ENCODE assay signal across 28 cellular contexts in the genomic region with DNA sequence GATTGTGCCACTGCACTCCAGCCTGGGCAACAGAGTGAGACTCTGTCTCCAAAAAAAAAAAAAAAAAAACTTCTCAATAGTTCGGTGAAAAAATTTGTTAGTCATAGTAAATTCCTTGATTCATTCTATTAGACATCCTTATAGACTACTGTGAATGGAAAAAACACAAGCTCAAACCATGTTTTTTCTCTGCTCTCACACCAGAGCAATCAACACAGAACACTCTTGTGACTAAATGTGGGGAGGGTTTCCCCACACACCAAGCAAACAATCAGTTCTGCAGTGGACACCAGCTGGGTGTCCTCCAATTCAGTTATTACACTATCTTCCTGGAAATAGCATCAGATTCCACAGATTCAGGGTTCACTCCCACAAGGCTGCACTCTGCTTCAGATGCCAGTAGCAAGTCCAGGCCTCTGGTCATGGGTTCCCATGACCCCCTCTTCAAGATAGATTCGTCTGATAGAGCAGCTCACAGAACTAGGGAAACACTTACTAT.
"Had no signal": no experiment of that assay in that cellular context is flagged by ENCODE, and none has a peak within 500 bp of the region (broad histone marks: within the 10 kb centered on the region; RNA-seq: fewer than 3 reads in every experiment).

No MANE protein-coding gene starts in this region.

- H3K4me3 Mint-ChIP-seq: activated CD4-positive, alpha-beta T cell treated with anti-CD3 and anti-CD28 coated beads for 36 hours; activated CD8-positive, alpha-beta memory T cell treated with anti-CD3 and anti-CD28 coated beads, Interleukin-2, amount 10 ng/mL, durations not matched to agents 7 days and 5 days; activated CD8-positive, alpha-beta T cell treated with anti-CD3 and anti-CD28 coated beads, Interleukin-2, amount 10 ng/mL, durations not matched to agents 7 days and 5 days; activated naive CD8-positive, alpha-beta T cell treated with anti-CD3 and anti-CD28 coated beads, Interleukin-2, amount 10 ng/mL, durations not matched to agents 7 days and 5 days; activated T-cell treated with anti-CD3 and anti-CD28 coated beads, Interleukin-2, amount 50 U/mL, for 72 hours; dendritic cell treated with granulocyte-macrophage colony-stimulating factor and Interleukin-4, amounts not matched to agents 40 ng/mL and 50 ng/mL, for 4 days; endodermal cell; natural killer cell; stimulated activated naive B cell treated with anti-CD40 and anti-IgM and Interleukin-4, amounts not matched to agents 10 μg/mL and 1 μg/mL and 100 μg/mL, for 72 hours had no signal

- H3K27ac ChIP-seq: gastrocnemius medialis, left lung, lower lobe of right lung, prostate gland, stomach, suprapubic skin, tibial artery, upper lobe of right lung had no signal

- H3K4me1 Mint-ChIP-seq: activated CD4-positive, alpha-beta T cell treated with anti-CD3 and anti-CD28 coated beads for 36 hours; endodermal cell; natural killer cell; stimulated activated naive B cell treated with anti-CD40 and anti-IgM and Interleukin-4, amounts not matched to agents 10 μg/mL and 1 μg/mL and 100 μg/mL, for 72 hours had no signal

- ATAC-seq: activated CD4-positive, alpha-beta T cell treated with anti-CD3 and anti-CD28 coated beads for 36 hours; activated CD8-positive, alpha-beta memory T cell treated with anti-CD3 and anti-CD28 coated beads, Interleukin-2, amount 10 ng/mL, durations not matched to agents 7 days and 5 days; activated CD8-positive, alpha-beta T cell treated with anti-CD3 and anti-CD28 coated beads, Interleukin-2, amount 10 ng/mL, durations not matched to agents 7 days and 5 days; activated T-cell treated with anti-CD3 and anti-CD28 coated beads, Interleukin-2, amount 50 U/mL, for 72 hours; esophagus mucosa; gastrocnemius medialis; left lung; lower lobe of right lung; natural killer cell; SK-N-SH treated with all-trans-retinoic acid at 6 μM for 48 hours; stimulated activated naive B cell treated with anti-CD40 and anti-IgM and Interleukin-4, amounts not matched to agents 10 μg/mL and 1 μg/mL and 100 μg/mL, for 72 hours; upper lobe of right lung had no signal

- H3K4me3 ChIP-seq: gastrocnemius medialis, left lung, lower lobe of right lung, prostate gland, smooth muscle cell, stomach, suprapubic skin, tibial artery, upper lobe of right lung had no signal

- H3K9me3 Mint-ChIP-seq: activated naive CD8-positive, alpha-beta T cell treated with anti-CD3 and anti-CD28 coated beads, Interleukin-2, amount 10 ng/mL, durations not matched to agents 7 days and 5 days; activated T-cell treated with anti-CD3 and anti-CD28 coated beads, Interleukin-2, amount 50 U/mL, for 72 hours; dendritic cell treated with granulocyte-macrophage colony-stimulating factor and Interleukin-4, amounts not matched to agents 40 ng/mL and 50 ng/mL, for 4 days; endodermal cell; natural killer cell; stimulated activated naive B cell treated with anti-CD40 and anti-IgM and Interleukin-4, amounts not matched to agents 10 μg/mL and 1 μg/mL and 100 μg/mL, for 72 hours had no signal

- H3K27me3 Mint-ChIP-seq: activated CD4-positive, alpha-beta T cell treated with anti-CD3 and anti-CD28 coated beads for 36 hours; activated CD8-positive, alpha-beta memory T cell treated with anti-CD3 and anti-CD28 coated beads, Interleukin-2, amount 10 ng/mL, durations not matched to agents 7 days and 5 days; activated naive CD8-positive, alpha-beta T cell treated with anti-CD3 and anti-CD28 coated beads, Interleukin-2, amount 10 ng/mL, durations not matched to agents 7 days and 5 days; dendritic cell treated with granulocyte-macrophage colony-stimulating factor and Interleukin-4, amounts not matched to agents 40 ng/mL and 50 ng/mL, for 4 days; stimulated activated naive B cell treated with anti-CD40 and anti-IgM and Interleukin-4, amounts not matched to agents 10 μg/mL and 1 μg/mL and 100 μg/mL, for 72 hours had no signal

- H3K9me3 ChIP-seq: gastrocnemius medialis, left lung, lower lobe of right lung, prostate gland, stomach, suprapubic skin, tibial artery, upper lobe of right lung had no signal

- DNase-seq: activated CD4-positive, alpha-beta T cell treated with anti-CD3 and anti-CD28 coated beads for 36 hours; activated CD4-positive, CD25-positive, alpha-beta regulatory T cell; activated CD8-positive, alpha-beta memory T cell treated with anti-CD3 and anti-CD28 coated beads, Interleukin-2, amount 10 ng/mL, durations not matched to agents 7 days and 5 days; activated CD8-positive, alpha-beta T cell treated with anti-CD3 and anti-CD28 coated beads, Interleukin-2, amount 10 ng/mL, durations not matched to agents 7 days and 5 days; activated naive CD4-positive, alpha-beta T cell treated with Interleukin-2 at 50 U/mL for 16 hours; activated naive CD8-positive, alpha-beta T cell treated with anti-CD3 and anti-CD28 coated beads, Interleukin-2, amount 10 ng/mL, durations not matched to agents 7 days and 5 days; activated T-cell treated with anti-CD3 and anti-CD28 coated beads for 4 hours; activated T-cell treated with anti-CD3 and anti-CD28 coated beads, Interleukin-2, amount 50 U/mL, for 72 hours; amniotic stem cell; central memory CD4-positive, alpha-beta T cell; endodermal cell; gastrocnemius medialis; hippocampal formation; left lung; lower lobe of right lung; mesendoderm; natural killer cell; stimulated activated CD4-positive, alpha-beta T cell treated with anti-CD3 and anti-CD28 coated beads, Interleukin-2, amount 100 ng/mL, for 24 hours; stimulated activated naive B cell treated with anti-CD40 and anti-IgM and Interleukin-4, amounts not matched to agents 10 μg/mL and 1 μg/mL and 100 μg/mL, for 72 hours; stomach; tibial artery; upper lobe of right lung had no signal

- H3K4me1 ChIP-seq: gastrocnemius medialis, left lung, lower lobe of right lung, prostate gland, stomach, suprapubic skin, tibial artery, upper lobe of right lung had no signal

- H3K27ac Mint-ChIP-seq: activated CD4-positive, alpha-beta T cell treated with anti-CD3 and anti-CD28 coated beads for 36 hours; activated CD8-positive, alpha-beta memory T cell treated with anti-CD3 and anti-CD28 coated beads, Interleukin-2, amount 10 ng/mL, durations not matched to agents 7 days and 5 days; activated CD8-positive, alpha-beta T cell treated with anti-CD3 and anti-CD28 coated beads, Interleukin-2, amount 10 ng/mL, durations not matched to agents 7 days and 5 days; activated naive CD8-positive, alpha-beta T cell treated with anti-CD3 and anti-CD28 coated beads, Interleukin-2, amount 10 ng/mL, durations not matched to agents 7 days and 5 days; activated T-cell treated with anti-CD3 and anti-CD28 coated beads, Interleukin-2, amount 50 U/mL, for 72 hours; dendritic cell treated with granulocyte-macrophage colony-stimulating factor and Interleukin-4, amounts not matched to agents 40 ng/mL and 50 ng/mL, for 4 days; endodermal cell; natural killer cell; stimulated activated naive B cell treated with anti-CD40 and anti-IgM and Interleukin-4, amounts not matched to agents 10 μg/mL and 1 μg/mL and 100 μg/mL, for 72 hours had no signal

- H3K27me3 ChIP-seq: gastrocnemius medialis, left lung, stomach, suprapubic skin, tibial artery, upper lobe of right lung had no signal
